In genomic region chr15:44033894-44034293, GRCh38 we compare ENCODE assay signal across 11 cellular contexts.
A peak's percentile ranks its signal among the peaks of the same experiment; 100 is the strongest.
DNase-seq lines count a peak whose midpoint lies in the region; ATAC-seq and TF ChIP-seq lines count a peak whose summit lies in the region.
"Had no signal": no experiment of that assay in that cellular context is flagged by ENCODE, and none has a peak within 500 bp of the region (broad histone marks: within the 10 kb centered on the region; RNA-seq: fewer than 3 reads in every experiment).

No MANE protein-coding gene starts in this region.

- H3K4me3 ChIP-seq in cardiac muscle cell: no peak overlapping the region
- no peak overlapping the region for H3K4me3 ChIP-seq in left ventricle myocardium inferior
- peak overlapping the region; percentile 47 for H3K4me3 ChIP-seq in adipocyte (ENCODE audit: low read length)
- H3K4me3 ChIP-seq in SJCRH30: no peak overlapping the region
- H3K4me3 ChIP-seq in vagina: no peak overlapping the region

- H3K27me3 ChIP-seq in cardiac muscle cell: no peaks in the 10 kb centered on the region
- peaks cover 5% of the 10 kb centered on the region for H3K27me3 ChIP-seq in left ventricle myocardium inferior (ENCODE audit: low read depth)
- H3K27me3 ChIP-seq in adipocyte (replicated peaks; ENCODE audit: control insufficient read depth, insufficient read depth, low read length): no peaks in the 10 kb centered on the region
- no peaks in the 10 kb centered on the region for H3K27me3 ChIP-seq in SJCRH30
- no peaks in the 10 kb centered on the region for H3K27me3 ChIP-seq in vagina

- peaks cover 20% of the 10 kb centered on the region for H3K4me1 ChIP-seq in cardiac muscle cell (ENCODE audit: low read depth)
- peaks cover 31% of the 10 kb centered on the region for H3K4me1 ChIP-seq in left ventricle myocardium inferior
- H3K4me1 ChIP-seq in adipocyte (ENCODE audit: control insufficient read depth, insufficient read depth, low read length): peaks cover 46% of the 10 kb centered on the region
- H3K4me1 ChIP-seq in SJCRH30: peaks cover 16% of the 10 kb centered on the region
- H3K4me1 ChIP-seq in vagina: peaks cover 4% of the 10 kb centered on the region

- H3K9ac ChIP-seq in adipocyte (ENCODE audit: low read length): no peak overlapping the region

- intact Hi-C loops in left ventricle myocardium inferior (cut with micrococcal nuclease) (loop anchor here (10.0 kb wide), 1 partner anchor 119 kb away; no protein-coding TSS in a partner anchor), vagina (cut with DNase I) (no loop called here)

- H3K36me3 ChIP-seq in cardiac muscle cell (no peaks in the 10 kb centered on the region), left ventricle myocardium inferior (no peaks in the 10 kb centered on the region), adipocyte (ENCODE audit: control insufficient read depth, insufficient read depth, low read length, severe bottlenecking) (no peaks in the 10 kb centered on the region), SJCRH30 (no peaks in the 10 kb centered on the region), vagina (no peaks in the 10 kb centered on the region)

- DNase-seq in cardiac muscle cell (ENCODE audit: low read depth in 1 of 2, low spot score in 1 of 2) (peak; percentile 25 to 40), left ventricle myocardium inferior (no peak), adipocyte (ENCODE audit: low read depth) (peak; percentile 67), glomerular endothelial cell (ENCODE audit: extremely low read depth, low read depth, low spot score) (peak; percentile 93), SJCRH30 (no peak), vagina (ENCODE audit: extremely low spot score in 2 of 2) (no peak)
- DNase-seq: activated CD4-positive, alpha-beta T cell treated with anti-CD3 and anti-CD28 coated beads, Interleukin-2, amount 10 ng/mL, durations not matched to agents 24 days and 14 days; naive thymus-derived CD4-positive, alpha-beta T cell; stimulated activated CD4-positive, alpha-beta T cell treated with anti-CD3 and anti-CD28 coated beads, Interleukin-15, amount 100 ng/mL, for 24 hours had no signal

- H3K27ac ChIP-seq in cardiac muscle cell: no peak overlapping the region
- H3K27ac ChIP-seq in left ventricle myocardium inferior (replicated peaks): no peak overlapping the region
- H3K27ac ChIP-seq in SJCRH30: no peak overlapping the region
- no peak overlapping the region for H3K27ac ChIP-seq in vagina

- H3K9me3 ChIP-seq in cardiac muscle cell (ENCODE audit: low read depth): no peaks in the 10 kb centered on the region
- H3K9me3 ChIP-seq in left ventricle myocardium inferior (replicated peaks): no peaks in the 10 kb centered on the region
- no peaks in the 10 kb centered on the region for H3K9me3 ChIP-seq in adipocyte (ENCODE audit: control insufficient read depth, low read length)
- no peaks in the 10 kb centered on the region for H3K9me3 ChIP-seq in SJCRH30 (replicated peaks)
- no peaks in the 10 kb centered on the region for H3K9me3 ChIP-seq in vagina

- no peak for TF ChIP-seq POLR2A in vagina (IDR thresholded peaks at IDR 0.05)

- TF ChIP-seq CTCF in cardiac muscle cell (IDR thresholded peaks at IDR 0.05; ENCODE audit: low read depth, low read length) (no peak), left ventricle myocardium inferior (IDR thresholded peaks at IDR 0.05; ENCODE audit: borderline replicate concordance) (no peak), vagina (IDR thresholded peaks at IDR 0.05) (no peak)

- ATAC-seq in HG03159 (IDR thresholded peaks at IDR 0.05; ENCODE audit: unreplicated experiment) (no peak), GM19035 (IDR thresholded peaks at IDR 0.05; ENCODE audit: unreplicated experiment) (no peak)
- ATAC-seq: naive thymus-derived CD4-positive, alpha-beta T cell had no signal

Comparison
In these comparisons a context has a peak if more than half of its experiments do, and no peak if none do; other contexts are left out.
1. DNase-seq: peak in cardiac muscle cell (2 of 2), adipocyte (single experiment) and glomerular endothelial cell (single experiment); none in left ventricle myocardium inferior (single experiment), SJCRH30 (0 of 2) and vagina (0 of 2).